ENCODE assay signal across 1 cellular context in the genomic region with DNA sequence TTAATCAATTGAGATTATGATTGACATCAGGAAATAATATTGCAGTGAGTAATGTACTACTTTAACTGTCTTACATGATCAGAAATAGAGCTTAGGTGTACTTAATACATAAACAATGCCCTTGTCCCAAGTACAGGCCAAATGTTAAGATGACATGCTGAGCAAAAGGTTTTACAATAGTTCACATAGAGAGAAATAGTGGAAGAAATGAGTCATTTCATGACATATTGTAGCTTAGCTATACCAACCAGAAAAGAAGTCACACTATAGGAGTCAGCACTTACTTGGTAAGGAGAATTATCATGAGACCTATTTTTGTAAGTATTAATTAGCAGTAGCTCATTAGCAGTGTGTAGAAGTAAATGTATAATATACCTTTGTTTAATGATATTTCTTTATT.
TF ChIP-seq lines count a peak whose summit lies in the region.

No MANE protein-coding gene starts in this region.

TF ChIP-seq in GM12878, 131 proteins besides CTCF, POLR2A, EP300 and RAD21 (continued from another document):
- TF ChIP-seq ATF7 (IDR thresholded peaks at IDR 0.05; ENCODE audit: low read depth), result peak; percentile 39; the same call in 1 of the 2 replicates
- peak; percentile 61 for TF ChIP-seq MTA2 (IDR thresholded peaks at IDR 0.05; ENCODE audit: low read depth)
- TF ChIP-seq NR2F1 (conservative IDR thresholded peaks at IDR 0.05), result no peak
- TF ChIP-seq, protein P1, sequence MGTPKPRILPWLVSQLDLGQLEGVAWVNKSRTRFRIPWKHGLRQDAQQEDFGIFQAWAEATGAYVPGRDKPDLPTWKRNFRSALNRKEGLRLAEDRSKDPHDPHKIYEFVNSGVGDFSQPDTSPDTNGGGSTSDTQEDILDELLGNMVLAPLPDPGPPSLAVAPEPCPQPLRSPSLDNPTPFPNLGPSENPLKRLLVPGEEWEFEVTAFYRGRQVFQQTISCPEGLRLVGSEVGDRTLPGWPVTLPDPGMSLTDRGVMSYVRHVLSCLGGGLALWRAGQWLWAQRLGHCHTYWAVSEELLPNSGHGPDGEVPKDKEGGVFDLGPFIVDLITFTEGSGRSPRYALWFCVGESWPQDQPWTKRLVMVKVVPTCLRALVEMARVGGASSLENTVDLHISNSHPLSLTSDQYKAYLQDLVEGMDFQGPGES (IDR thresholded peaks at IDR 0.05), result no peak
- no peak for TF ChIP-seq SIX5 (IDR thresholded peaks at IDR 0.05; ENCODE audit: low read depth, low read length, severe bottlenecking)
- TF ChIP-seq JUNB (IDR thresholded peaks at IDR 0.05), result peak; percentile 52
- 0 out of 2 replicates have a peak, but pooled peaks have one; percentile 43 for TF ChIP-seq ZNF24 (IDR thresholded peaks at IDR 0.05)
- TF ChIP-seq SPI1 (IDR thresholded peaks at IDR 0.05; ENCODE audit: borderline replicate concordance, insufficient read depth, low read depth, low read length), result no peak
- no peak for TF ChIP-seq POLR2AphosphoS5 (IDR thresholded peaks at IDR 0.05; ENCODE audit: low read length)
- no peak for TF ChIP-seq SMAD5 (IDR thresholded peaks at IDR 0.05; ENCODE audit: low read depth)
- TF ChIP-seq EED (IDR thresholded peaks at IDR 0.05; ENCODE audit: low read depth), result no peak
- TF ChIP-seq, protein P2, sequence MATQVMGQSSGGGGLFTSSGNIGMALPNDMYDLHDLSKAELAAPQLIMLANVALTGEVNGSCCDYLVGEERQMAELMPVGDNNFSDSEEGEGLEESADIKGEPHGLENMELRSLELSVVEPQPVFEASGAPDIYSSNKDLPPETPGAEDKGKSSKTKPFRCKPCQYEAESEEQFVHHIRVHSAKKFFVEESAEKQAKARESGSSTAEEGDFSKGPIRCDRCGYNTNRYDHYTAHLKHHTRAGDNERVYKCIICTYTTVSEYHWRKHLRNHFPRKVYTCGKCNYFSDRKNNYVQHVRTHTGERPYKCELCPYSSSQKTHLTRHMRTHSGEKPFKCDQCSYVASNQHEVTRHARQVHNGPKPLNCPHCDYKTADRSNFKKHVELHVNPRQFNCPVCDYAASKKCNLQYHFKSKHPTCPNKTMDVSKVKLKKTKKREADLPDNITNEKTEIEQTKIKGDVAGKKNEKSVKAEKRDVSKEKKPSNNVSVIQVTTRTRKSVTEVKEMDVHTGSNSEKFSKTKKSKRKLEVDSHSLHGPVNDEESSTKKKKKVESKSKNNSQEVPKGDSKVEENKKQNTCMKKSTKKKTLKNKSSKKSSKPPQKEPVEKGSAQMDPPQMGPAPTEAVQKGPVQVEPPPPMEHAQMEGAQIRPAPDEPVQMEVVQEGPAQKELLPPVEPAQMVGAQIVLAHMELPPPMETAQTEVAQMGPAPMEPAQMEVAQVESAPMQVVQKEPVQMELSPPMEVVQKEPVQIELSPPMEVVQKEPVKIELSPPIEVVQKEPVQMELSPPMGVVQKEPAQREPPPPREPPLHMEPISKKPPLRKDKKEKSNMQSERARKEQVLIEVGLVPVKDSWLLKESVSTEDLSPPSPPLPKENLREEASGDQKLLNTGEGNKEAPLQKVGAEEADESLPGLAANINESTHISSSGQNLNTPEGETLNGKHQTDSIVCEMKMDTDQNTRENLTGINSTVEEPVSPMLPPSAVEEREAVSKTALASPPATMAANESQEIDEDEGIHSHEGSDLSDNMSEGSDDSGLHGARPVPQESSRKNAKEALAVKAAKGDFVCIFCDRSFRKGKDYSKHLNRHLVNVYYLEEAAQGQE (IDR thresholded peaks at IDR 0.05; ENCODE audit: low read depth, low read length), result no peak
- no peak for TF ChIP-seq NKRF (conservative IDR thresholded peaks at IDR 0.05)
- TF ChIP-seq CBX3 (IDR thresholded peaks at IDR 0.05; ENCODE audit: borderline replicate concordance, low read depth), result no peak
- no peak for TF ChIP-seq CHD2 (IDR thresholded peaks at IDR 0.05; ENCODE audit: borderline replicate concordance, low read depth, low read length)
- no peak for TF ChIP-seq SIN3A (IDR thresholded peaks at IDR 0.05; ENCODE audit: low read depth, low read length)
- no peak for TF ChIP-seq ASH2L (IDR thresholded peaks at IDR 0.05; ENCODE audit: borderline replicate concordance, low read depth)
- no peak for TF ChIP-seq SREBF2 (IDR thresholded peaks at IDR 0.05; ENCODE audit: low read length)
- 0 out of 2 replicates have a peak, but pooled peaks have one; percentile 21 for TF ChIP-seq BCL11A (IDR thresholded peaks at IDR 0.05; ENCODE audit: low read depth, low read length)
- no peak for TF ChIP-seq NR2C1 (IDR thresholded peaks at IDR 0.05)
